Comparison of ENCODE assay signal across 13 cellular contexts in genomic region chr10:128050117-128050516, GRCh38.
DNase-seq lines count a peak whose midpoint lies in the region; ATAC-seq and TF ChIP-seq lines count a peak whose summit lies in the region.
"Had no signal": no experiment of that assay in that cellular context is flagged by ENCODE, and none has a peak within 500 bp of the region (broad histone marks: within the 10 kb centered on the region; RNA-seq: fewer than 3 reads in every experiment).

No MANE protein-coding gene starts in this region.

- intact Hi-C loops in CD14-positive monocyte (cut with micrococcal nuclease), result no loop called here

- H3K4me2 ChIP-seq in GM23338, result no peak overlapping the region

- H3K9me2 ChIP-seq in GM23338 (ENCODE audit: insufficient read depth), result no peaks in the 10 kb centered on the region

- H3K27ac Mint-ChIP-seq in CD14-positive monocyte, result peak overlapping the region; percentile 97 to 100 (median 98)
- H3K27ac Mint-ChIP-seq in central memory CD8-positive, alpha-beta T cell (ENCODE audit: low read depth), result peak overlapping the region; percentile 81
- peak overlapping the region; percentile 98 for H3K27ac Mint-ChIP-seq in natural killer cell treated with Interleukin-12 subunit alpha and Interleukin-12 subunit beta and Interleukin-15 and Interleukin-18, amount 100 ng/mL, for 72 hours
- no peak overlapping the region for H3K27ac Mint-ChIP-seq in glutamatergic neuron (ENCODE audit: unreplicated experiment)
- H3K27ac Mint-ChIP-seq in GM23338, result no peak overlapping the region

- no peaks in the 10 kb centered on the region for H3K9me3 ChIP-seq in HEK293 (ENCODE audit: control insufficient read depth, insufficient read depth, low read depth, low read length)

- no peak for ATAC-seq in central memory CD8-positive, alpha-beta T cell (replicated peaks; ENCODE audit: extremely low read depth, poor library complexity, severe bottlenecking)
- ATAC-seq in natural killer cell treated with Interleukin-12 subunit alpha and Interleukin-12 subunit beta and Interleukin-15 and Interleukin-18, amount 100 ng/mL, for 72 hours, result no peak
- no peak for ATAC-seq in foreskin keratinocyte
- ATAC-seq in GM23338, result no peak
- ATAC-seq: Panc1 had no signal

- CTCF ChIA-PET in HEK293 (lab: Yijun Ruan, JAX), result no interaction called here

- H3K4me1 ChIP-seq in HEK293 (ENCODE audit: control insufficient read depth, insufficient read depth, low read length) (peaks cover 3% of the 10 kb centered on the region), foreskin keratinocyte (peaks cover 11% of the 10 kb centered on the region), GM23338 (ENCODE audit: insufficient read depth) (no peaks in the 10 kb centered on the region)

- POLR2A ChIA-PET in HEK293 (lab: Yijun Ruan, JAX), result no interaction called here

- H3K27ac ChIP-seq in HEK293 (ENCODE audit: extremely low read depth, low read depth, low read length), result no peak overlapping the region
- H3K27ac ChIP-seq in foreskin keratinocyte, result no peak overlapping the region
- H3K27ac ChIP-seq in GM23338 (ENCODE audit: low read depth), result no peak overlapping the region

- H3F3A ChIP-seq in GM23338 (replicated peaks; ENCODE audit: low read depth), result 0 out of 2 replicates have a peak, but pooled peaks cover 3% of the 10 kb centered on the region

- H3K9me3 Mint-ChIP-seq in CD14-positive monocyte (peaks cover 0 to 2% (median 0%) of the 10 kb centered on the region in 7 donors), glutamatergic neuron (ENCODE audit: unreplicated experiment) (no peaks in the 10 kb centered on the region), GM23338 (no peaks in the 10 kb centered on the region)
- H3K9me3 Mint-ChIP-seq in central memory CD8-positive, alpha-beta T cell, result no peaks in the 10 kb centered on the region
- no peaks in the 10 kb centered on the region for H3K9me3 Mint-ChIP-seq in natural killer cell treated with Interleukin-12 subunit alpha and Interleukin-12 subunit beta and Interleukin-15 and Interleukin-18, amount 100 ng/mL, for 72 hours

- H3K4me3 Mint-ChIP-seq in CD14-positive monocyte (peak overlapping the region; percentile 96 to 99), glutamatergic neuron (ENCODE audit: unreplicated experiment) (no peak overlapping the region), GM23338 (no peak overlapping the region)
- H3K4me3 Mint-ChIP-seq in central memory CD8-positive, alpha-beta T cell, result peak overlapping the region; percentile 94
- H3K4me3 Mint-ChIP-seq in natural killer cell treated with Interleukin-12 subunit alpha and Interleukin-12 subunit beta and Interleukin-15 and Interleukin-18, amount 100 ng/mL, for 72 hours, result peak overlapping the region; percentile 98

- H3K27me3 Mint-ChIP-seq in CD14-positive monocyte (ENCODE audit: low read depth in 3 of 3) (peaks cover 0 to 12% (median 0%) of the 10 kb centered on the region in 3 donors), glutamatergic neuron (ENCODE audit: unreplicated experiment) (peaks cover 2% of the 10 kb centered on the region), GM23338 (ENCODE audit: insufficient read depth, low read depth, poor library complexity) (peaks cover 4% of the 10 kb centered on the region)
- no peaks in the 10 kb centered on the region for H3K27me3 Mint-ChIP-seq in central memory CD8-positive, alpha-beta T cell
- no peaks in the 10 kb centered on the region for H3K27me3 Mint-ChIP-seq in natural killer cell treated with Interleukin-12 subunit alpha and Interleukin-12 subunit beta and Interleukin-15 and Interleukin-18, amount 100 ng/mL, for 72 hours

- H3K36me3 Mint-ChIP-seq in CD14-positive monocyte, result peaks cover 69 to 75% of the 10 kb centered on the region in 2 donors
- H3K36me3 Mint-ChIP-seq in central memory CD8-positive, alpha-beta T cell (ENCODE audit: insufficient read depth), result peaks cover 67% of the 10 kb centered on the region
- H3K36me3 Mint-ChIP-seq in natural killer cell treated with Interleukin-12 subunit alpha and Interleukin-12 subunit beta and Interleukin-15 and Interleukin-18, amount 100 ng/mL, for 72 hours, result peaks cover 8% of the 10 kb centered on the region
- no peaks in the 10 kb centered on the region for H3K36me3 Mint-ChIP-seq in glutamatergic neuron (ENCODE audit: unreplicated experiment)
- no peaks in the 10 kb centered on the region for H3K36me3 Mint-ChIP-seq in GM23338 (ENCODE audit: low read depth)

- H3K4me1 Mint-ChIP-seq in CD14-positive monocyte (peaks cover 74% of the 10 kb centered on the region), glutamatergic neuron (ENCODE audit: low read depth, unreplicated experiment) (no peaks in the 10 kb centered on the region), GM23338 (peaks cover 10% of the 10 kb centered on the region)
- H3K4me1 Mint-ChIP-seq in central memory CD8-positive, alpha-beta T cell, result peaks cover 68% of the 10 kb centered on the region
- peaks cover 61 to 73% of the 10 kb centered on the region in 2 donors for H3K4me1 Mint-ChIP-seq in natural killer cell treated with Interleukin-12 subunit alpha and Interleukin-12 subunit beta and Interleukin-15 and Interleukin-18, amount 100 ng/mL, for 72 hours (ENCODE audit: low read depth in 2 of 2)

- H3K36me3 ChIP-seq in HEK293 (ENCODE audit: control insufficient read depth in 2 of 2, insufficient read depth in 1 of 2, low read length in 2 of 2) (peaks cover 0 to 13% of the 10 kb centered on the region in 2 experiments; a peak in 1 of 3 replicates), GM23338 (ENCODE audit: insufficient read depth) (no peaks in the 10 kb centered on the region)

- no peak overlapping the region for H2AFZ ChIP-seq in GM23338

- H3K4me3 ChIP-seq in HEK293 (ENCODE audit: low read depth, low read length), result no peak overlapping the region
- H3K4me3 ChIP-seq in GM23338, result no peak overlapping the region

- H3K79me2 ChIP-seq in GM23338 (replicated peaks; ENCODE audit: insufficient read depth), result no peaks in the 10 kb centered on the region

- H4K20me1 ChIP-seq in GM23338 (replicated peaks; ENCODE audit: insufficient read depth), result no peaks in the 10 kb centered on the region

- no peak for TF ChIP-seq CTCF in CD14-positive monocyte (IDR thresholded peaks at IDR 0.05)
- no peak for TF ChIP-seq CTCF in HEK293 (tag by site-specific recombination; IDR thresholded peaks at IDR 0.05)
- no peak for TF ChIP-seq CTCF in foreskin keratinocyte (conservative IDR thresholded peaks at IDR 0.05)
- no peak for TF ChIP-seq CTCF in glutamatergic neuron (IDR thresholded peaks at IDR 0.05; ENCODE audit: partially characterized antibody, unreplicated experiment)
- TF ChIP-seq CTCF in GM23338 (conservative IDR thresholded peaks at IDR 0.05; ENCODE audit: low read depth in 2 of 2), result no peak

- no peaks in the 10 kb centered on the region for H3K27me3 ChIP-seq in foreskin keratinocyte
- no peaks in the 10 kb centered on the region for H3K27me3 ChIP-seq in GM23338 (ENCODE audit: insufficient read depth)

- DNase-seq in CD14-positive monocyte (ENCODE audit: low spot score) (no peak), foreskin keratinocyte (no peak), DMS79 (lab: John Stamatoyannopoulos, UW) (no peak), glutamatergic neuron (no peak), GM23338 (ENCODE audit: low spot score) (no peak)
- no peak for DNase-seq in central memory CD8-positive, alpha-beta T cell (ENCODE audit: low spot score in 2 of 2)
- DNase-seq in natural killer cell treated with Interleukin-12 subunit alpha and Interleukin-12 subunit beta and Interleukin-15 and Interleukin-18, amount 100 ng/mL, for 72 hours (ENCODE audit: low spot score), result no peak
- DNase-seq: DMS79 treated with DMSO at 0.1 percent for 48 hours; left ventricle myocardium superior; NCI-H526; stimulated activated CD4-positive, alpha-beta T cell treated with anti-CD3 and anti-CD28 coated beads, Interleukin-2, amount 100 ng/mL, for 24 hours had no signal

TF ChIP-seq in HEK293, 187 proteins besides CTCF, POLR2A, EP300 and RAD21 (continues in another document):
- TF ChIP-seq ZBTB8A (tag by site-specific recombination; IDR thresholded peaks at IDR 0.05), result no peak

TF ChIP-seq in GM23338, 12 proteins besides CTCF, POLR2A, EP300 and RAD21 (continues in another document):
- TF ChIP-seq EZH2 (IDR thresholded peaks at IDR 0.05; ENCODE audit: low read depth, unreplicated experiment) (no peak), REST (IDR thresholded peaks at IDR 0.05; ENCODE audit: unreplicated experiment) (no peak)

Comparison
In these comparisons a context has a peak if more than half of its experiments do, and no peak if none do; other contexts are left out.
1. H3K27ac Mint-ChIP-seq: peak in CD14-positive monocyte (7 of 7), central memory CD8-positive, alpha-beta T cell (single experiment) and natural killer cell treated with Interleukin-12 subunit alpha and Interleukin-12 subunit beta and Interleukin-15 and Interleukin-18, amount 100 ng/mL, for 72 hours (2 of 2); none in glutamatergic neuron (single experiment) and GM23338 (single experiment).
2. H3K4me3 Mint-ChIP-seq: peak in CD14-positive monocyte (2 of 2), central memory CD8-positive, alpha-beta T cell (single experiment) and natural killer cell treated with Interleukin-12 subunit alpha and Interleukin-12 subunit beta and Interleukin-15 and Interleukin-18, amount 100 ng/mL, for 72 hours (single experiment); none in glutamatergic neuron (single experiment) and GM23338 (single experiment).